In the genomic region with DNA sequence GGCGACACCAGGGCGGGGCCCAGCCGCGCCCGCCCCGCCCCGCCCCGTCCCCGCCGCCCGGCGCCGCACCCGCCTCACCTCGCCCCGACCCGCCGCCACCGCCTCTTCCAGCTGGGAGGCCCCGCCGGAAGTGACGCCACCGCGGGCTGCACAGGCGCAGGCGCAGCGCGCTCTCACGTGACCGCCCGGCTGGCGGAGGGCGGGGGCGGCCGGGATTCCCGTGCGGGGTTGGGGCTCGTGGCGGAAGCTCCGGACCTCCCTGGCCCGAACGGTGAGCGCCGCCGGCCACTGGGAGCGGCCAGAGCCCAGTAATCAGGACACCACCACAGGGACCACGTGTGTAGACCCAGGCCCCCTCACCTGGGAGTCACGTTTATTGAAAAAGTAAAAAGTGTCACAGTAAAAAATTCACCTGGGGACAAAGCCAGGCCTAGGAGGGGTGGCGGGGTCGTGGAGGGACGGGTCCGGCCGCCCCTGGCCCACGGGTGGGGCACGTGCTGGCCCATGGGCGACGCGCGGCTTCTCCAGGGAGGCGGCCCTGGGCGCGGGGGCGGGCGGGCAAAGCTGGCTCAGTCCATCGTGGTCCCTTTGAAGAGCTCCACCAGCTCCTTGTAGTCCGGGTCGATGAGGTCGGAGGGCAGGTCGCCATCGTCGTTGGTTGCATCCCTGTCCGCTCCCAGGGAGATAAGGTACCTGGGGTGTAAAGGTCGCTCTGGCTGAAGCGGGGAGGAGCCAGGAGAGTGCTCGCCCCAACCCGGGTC, we compare ENCODE assay signal across 8 cellular contexts. TPM values are rescaled to one million over a fixed set of nuclear protein-coding genes. Genes with fewer than 3 reads are reported as not detected.
DNase-seq lines count a peak whose midpoint lies in the region; ATAC-seq and TF ChIP-seq lines count a peak whose summit lies in the region.

A gene with protein sequence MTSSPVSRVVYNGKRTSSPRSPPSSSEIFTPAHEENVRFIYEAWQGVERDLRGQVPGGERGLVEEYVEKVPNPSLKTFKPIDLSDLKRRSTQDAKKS (minus strand): TSS at position 132 of the 761 bp plus-strand sequence. CDS start 8,785 bp downstream, outside the sequence.

- H3K36me3 ChIP-seq in BLaER1 (no peaks in the 10 kb centered on the region), right lobe of liver (no peaks in the 10 kb centered on the region)

- H3K27me3 ChIP-seq in BLaER1 = no peaks in the 10 kb centered on the region
- no peaks in the 10 kb centered on the region for H3K27me3 ChIP-seq in dorsolateral prefrontal cortex
- no peaks in the 10 kb centered on the region for H3K27me3 ChIP-seq in right lobe of liver

- no peaks in the 10 kb centered on the region for H3K27me3 Mint-ChIP-seq in activated CD4-positive, alpha-beta memory T cell treated with anti-CD3 and anti-CD28 coated beads for 36 hours

- peak within 1 kb of the TSS; percentile 96 for H3K27ac Mint-ChIP-seq in activated CD4-positive, alpha-beta memory T cell treated with anti-CD3 and anti-CD28 coated beads for 36 hours

- TF ChIP-seq CTCF in dorsolateral prefrontal cortex (IDR thresholded peaks at IDR 0.05 in 54 of 56, conservative IDR thresholded peaks at IDR 0.05 in 2 of 56; ENCODE audit: low read depth in 1 of 56, partially characterized antibody in 56 of 56) (peak in 1 of 56 donors; percentile 20), right lobe of liver (IDR thresholded peaks at IDR 0.05) (no peak)

- H3K27ac ChIP-seq in BLaER1 (peak within 1 kb of the TSS; percentile 97), dorsolateral prefrontal cortex (peak within 1 kb of the TSS in 58 of 59 donors; percentile 6 to 95 (median 87)), right lobe of liver (peak within 1 kb of the TSS; percentile 95 to 97 (median 96))

- no peaks in the 10 kb centered on the region for H3K9me3 Mint-ChIP-seq in activated CD4-positive, alpha-beta memory T cell treated with anti-CD3 and anti-CD28 coated beads for 36 hours

- CTCF ChIA-PET in activated CD4-positive, alpha-beta memory T cell treated with anti-CD3 and anti-CD28 coated beads for 36 hours (lab: Charles Lee) = interaction anchor here (0.6 to 1.5 kb wide), 3 partner anchors 15 to 190 kb away, joined by 3 to 4 read pairs (median 4); a partner anchor contains a TSS

- H3K36me3 Mint-ChIP-seq in activated CD4-positive, alpha-beta memory T cell treated with anti-CD3 and anti-CD28 coated beads for 36 hours = peaks cover 6% of the 10 kb centered on the region

- H3K4me3 Mint-ChIP-seq in activated CD4-positive, alpha-beta memory T cell treated with anti-CD3 and anti-CD28 coated beads for 36 hours = peak within 1 kb of the TSS; percentile 97

- whole genome bisulfite sequencing in right lobe of liver (ENCODE audit: insufficient coverage, low coverage, low lambda C conversion rate, missing lambda C conversion rate) = 5% methylated on average over 18 of the region's 76 CpGs

- peak; percentile 90 for TF ChIP-seq POLR2A in right lobe of liver (IDR thresholded peaks at IDR 0.05)

- H3K9ac ChIP-seq in BLaER1 = peak within 1 kb of the TSS; percentile 92

- H3K4me1 ChIP-seq in BLaER1 (peaks cover 68% of the 10 kb centered on the region), right lobe of liver (peaks cover 0 to 18% (median 3%) of the 10 kb centered on the region in 4 donors)

- ATAC-seq in GM19395 (IDR thresholded peaks at IDR 0.05; ENCODE audit: unreplicated experiment) (peak; percentile 67), right lobe of liver (peak; percentile 79 to 86 (median 82))

- peak; percentile 95 for DNase-seq in HK-2 (ENCODE audit: unreplicated experiment)
- peak; percentile 76 for DNase-seq in NCI-H82 treated with DMSO at 0.1 percent for 48 hours (lab: John Stamatoyannopoulos, UW; ENCODE audit: unreplicated experiment)
- peak; percentile 97 for DNase-seq in activated CD4-positive, alpha-beta memory T cell treated with anti-CD3 and anti-CD28 coated beads for 36 hours
- DNase-seq in dorsolateral prefrontal cortex = peak; percentile 73 to 97 (median 86)
- DNase-seq in right lobe of liver = peak; percentile 97 to 98 (median 97)
- peak; percentile 95 for DNase-seq in stimulated activated CD4-positive, alpha-beta T cell treated with anti-CD3 and anti-CD28 coated beads, Interleukin-4, amount 100 ng/mL, for 24 hours

- POLR2A ChIA-PET in activated CD4-positive, alpha-beta memory T cell treated with anti-CD3 and anti-CD28 coated beads for 36 hours (lab: Charles Lee) = interaction anchor here (0.8 to 2.7 kb wide), 11 partner anchors 18 to 167 kb away, joined by 3 to 14 read pairs (median 5); a partner anchor contains a TSS

- H3K4me2 ChIP-seq in BLaER1 = peak within 1 kb of the TSS; percentile 99

- peaks cover 20% of the 10 kb centered on the region for H3K4me1 Mint-ChIP-seq in activated CD4-positive, alpha-beta memory T cell treated with anti-CD3 and anti-CD28 coated beads for 36 hours (ENCODE audit: low read depth)

- H3K4me3 ChIP-seq in BLaER1 (peak within 1 kb of the TSS; percentile 91), dorsolateral prefrontal cortex (peak within 1 kb of the TSS; percentile 75 to 97 (median 92)), right lobe of liver (peak within 1 kb of the TSS; percentile 86 to 91 (median 89))

- H4K20me1 ChIP-seq in BLaER1 = peaks cover 6% of the 10 kb centered on the region; the same call in 1 of the 2 replicates

- intact Hi-C loops in activated CD4-positive, alpha-beta memory T cell treated with anti-CD3 and anti-CD28 coated beads for 36 hours (cut with micrococcal nuclease) = loop anchor here (1.0 to 5.0 kb wide), 2 partner anchors 27 to 39 kb away; a partner anchor contains a TSS
- intact Hi-C loops in dorsolateral prefrontal cortex (cut with DNase I) (loop anchor here in 1 of 2 donors (2.0 to 5.0 kb wide), 2 partner anchors 39 to 131 kb away; a partner anchor contains a TSS), right lobe of liver (cut with DNase I) (no loop called here)

- no peaks in the 10 kb centered on the region for H3K9me3 ChIP-seq in BLaER1
- no peaks in the 10 kb centered on the region for H3K9me3 ChIP-seq in right lobe of liver

RNA-seq across cellular contexts. Expression of the gene that starts here (rescaled TPM):
- total RNA-seq in activated CD4-positive, alpha-beta memory T cell treated with anti-CD3 and anti-CD28 coated beads for 36 hours = 10 to 100 TPM; 67.4 to 68.3 TPM
- total RNA-seq in dorsolateral prefrontal cortex = 100 to 1,000 TPM; 102 to 185 (median 136) TPM
- 10 to 100 TPM; 19.0 to 32.6 (median 25.7) TPM for total RNA-seq in right lobe of liver

Comparison
In these comparisons a context has a peak if more than half of its experiments do, and no peak if none do; other contexts are left out.
1. Peak in every context shown above with its lines: DNase-seq, ATAC-seq, H3K4me3 ChIP-seq and H3K27ac ChIP-seq.